ENCODE assay signal across 8 cellular contexts in genomic region chr17:73343168-73343634, GRCh38. TPM values are rescaled to one million over a fixed set of nuclear protein-coding genes. Genes with fewer than 3 reads are reported as not detected.
DNase-seq lines count a peak whose midpoint lies in the region; ATAC-seq and TF ChIP-seq lines count a peak whose summit lies in the region.

No MANE protein-coding gene starts in this region.

- peak overlapping the region; percentile 30 for H3K4me3 ChIP-seq in choroid plexus epithelial cell (ENCODE audit: low read depth, low read length)
- H3K4me3 ChIP-seq in lung = no peak overlapping the region
- peak overlapping the region in 1 of 4 donors; percentile 15 for H3K4me3 ChIP-seq in transverse colon

- peaks cover 21% of the 10 kb centered on the region for H3K36me3 Mint-ChIP-seq in Calu3 (ENCODE audit: insufficient read depth, unreplicated experiment)

- TF ChIP-seq EP300 in transverse colon (IDR thresholded peaks at IDR 0.05; ENCODE audit: low read depth) = no peak

- no peaks in the 10 kb centered on the region for H3K27me3 Mint-ChIP-seq in Calu3 (ENCODE audit: unreplicated experiment)

- peaks cover 25% of the 10 kb centered on the region for H3K4me1 Mint-ChIP-seq in Calu3 (ENCODE audit: low read depth, unreplicated experiment)

- CTCF ChIA-PET in Calu3 (lab: Charles Lee) = interaction anchor here (0.6 to 2.8 kb wide), 3 partner anchors 22 to 31 kb away, joined by 3 to 24 read pairs (median 5); partner anchors contain the start of gene CDC42EP4

- no peak for TF ChIP-seq CTCF in choroid plexus epithelial cell (conservative IDR thresholded peaks at IDR 0.05; ENCODE audit: low read depth, low read length)
- no peak for TF ChIP-seq CTCF in lung (IDR thresholded peaks at IDR 0.05; ENCODE audit: control extremely low read depth, extremely low read depth)
- TF ChIP-seq CTCF in transverse colon (IDR thresholded peaks at IDR 0.05) = no peak
- TF ChIP-seq CTCF in Calu3 (IDR thresholded peaks at IDR 0.05; ENCODE audit: unreplicated experiment) = no peak
- no peak for TF ChIP-seq CTCF in GM13977 (IDR thresholded peaks at IDR 0.05; ENCODE audit: extremely low read depth, insufficient read depth, missing control alignments)

- no peak for TF ChIP-seq POLR2A in transverse colon (IDR thresholded peaks at IDR 0.05)

- H3K9me3 ChIP-seq in lung (ENCODE audit: control insufficient read depth in 2 of 2, insufficient read depth in 1 of 2, low read length in 1 of 2) (no peaks in the 10 kb centered on the region), transverse colon (no peaks in the 10 kb centered on the region)

- H3K27ac ChIP-seq in lung (ENCODE audit: low read depth in 1 of 2, low read length in 1 of 2) = no peak overlapping the region
- H3K27ac ChIP-seq in transverse colon = peak overlapping the region; percentile 68 to 88 (median 82)

- no peak overlapping the region for H3K4me3 Mint-ChIP-seq in Calu3 (ENCODE audit: low read depth, unreplicated experiment)

- DNase-seq in NCI-H1092 treated with DMSO at 0.1 percent for 48 hours (lab: John Stamatoyannopoulos, UW) (peak; percentile 83), choroid plexus epithelial cell (ENCODE audit: low read depth) (peak; percentile 90), lung (ENCODE audit: low spot score) (no peak), transverse colon (peak; percentile 51), Calu3 (no peak), GM13977 (ENCODE audit: low spot score) (no peak)
- no peak for DNase-seq in stimulated activated CD4-positive, alpha-beta T cell treated with anti-CD3 and anti-CD28 coated beads, Interleukin-4, amount 100 ng/mL, for 1 hour

- BruUV-seq in Calu3 (replicated peaks; lab: Mats Ljungman, UMichigan) = no TSS peak

- ATAC-seq in lung (ENCODE audit: insufficient read depth, low FRiP score) = peak; percentile 27
- no peak for ATAC-seq in HG03196 (IDR thresholded peaks at IDR 0.05; ENCODE audit: unreplicated experiment)

- H3K36me3 ChIP-seq in lung (ENCODE audit: control insufficient read depth in 2 of 2, insufficient read depth in 2 of 2, low read length in 2 of 2) (no peaks in the 10 kb centered on the region), transverse colon (no peaks in the 10 kb centered on the region)

- no peak overlapping the region for H3K27ac Mint-ChIP-seq in Calu3 (ENCODE audit: unreplicated experiment)

- in situ Hi-C loops in transverse colon (cut with MboI; ENCODE audit: low pct_ligation_motif_present in 1 of 4, low pct_unique_long_range_greater_than_20kb in 1 of 4, low sequenced_read_pairs in 3 of 4) = no loop called here
- in situ Hi-C loops in GM13977 (cut with MboI; ENCODE audit: low pct_unique_long_range_greater_than_20kb, low sequenced_read_pairs, unreplicated experiment) = no loop called here

- H3K27me3 ChIP-seq in lung (ENCODE audit: control insufficient read depth, insufficient read depth) (no peaks in the 10 kb centered on the region), transverse colon (no peaks in the 10 kb centered on the region)

- H3K9me3 Mint-ChIP-seq in Calu3 (ENCODE audit: low read depth, unreplicated experiment) = no peaks in the 10 kb centered on the region

- WGBS in lung, 2 donors = 58 to 73% methylated on average over 17 of the region's 17 CpGs
- 40 to 68% methylated on average over 2 to 17 of the region's 17 CpGs for WGBS in transverse colon (ENCODE audit: low coverage in 1 of 2), 2 donors

- intact Hi-C loops in transverse colon (cut with DNase I; ENCODE audit: low total_unique reads) = loop anchor here (1.0 kb wide), 1 partner anchor 32 kb away; no protein-coding TSS in a partner anchor
- intact Hi-C loops in Calu3 (cut with micrococcal nuclease; ENCODE audit: unreplicated experiment) = no loop called here

- peaks cover 0 to 6% of the 10 kb centered on the region in 2 donors for H3K4me1 ChIP-seq in lung (ENCODE audit: control insufficient read depth in 2 of 2, insufficient read depth in 2 of 2, low read length in 2 of 2)
- peaks cover 14 to 39% (median 21%) of the 10 kb centered on the region in 4 donors for H3K4me1 ChIP-seq in transverse colon

RNA-seq across cellular contexts. Expression of gene CDC42EP4, which starts 31.4 kb away (rescaled TPM):
- total RNA-seq in lung (10 to 100 TPM; 52.0 to 56.2 TPM), transverse colon (10 to 100 TPM; 54.9 to 75.6 (median 69.6) TPM), Calu3 (2022) (50.2 and 60.1 TPM in 2 replicates)
- polyA plus RNA-seq in lung = 10 to 100 TPM; 18.6 to 52.2 TPM

Comparison
In these comparisons a context has a peak if more than half of its experiments do, and no peak if none do; other contexts are left out.
1. DNase-seq: peak in NCI-H1092 treated with DMSO at 0.1 percent for 48 hours (single experiment), choroid plexus epithelial cell (single experiment) and transverse colon (single experiment); none in lung (single experiment), Calu3 (single experiment), GM13977 (single experiment) and stimulated activated CD4-positive, alpha-beta T cell treated with anti-CD3 and anti-CD28 coated beads, Interleukin-4, amount 100 ng/mL, for 1 hour (single experiment).
2. H3K27ac ChIP-seq: peak in transverse colon (4 of 4); none in lung (0 of 2).